Comparison of ENCODE assay signal across 1 cellular context in the genomic region with DNA sequence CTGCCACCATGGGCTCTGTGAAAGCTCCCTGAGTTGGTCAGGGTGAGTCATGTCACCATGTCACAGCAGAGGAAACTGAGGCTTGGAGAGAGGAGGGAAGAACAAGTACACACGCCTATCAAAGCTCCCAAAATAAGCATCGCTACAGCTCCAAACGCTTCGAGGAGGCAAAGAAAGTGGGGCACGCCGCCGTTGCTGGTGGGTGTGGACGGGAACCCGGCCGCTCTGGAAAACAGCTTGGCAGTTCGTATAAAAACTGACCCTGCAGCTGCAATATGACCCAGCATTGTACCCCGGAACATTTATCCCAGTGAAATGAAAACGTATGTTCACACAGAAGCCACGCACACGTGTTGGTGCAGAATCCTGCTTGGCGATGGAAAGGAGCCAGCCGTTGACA.
TF ChIP-seq lines count a peak whose summit lies in the region.

No MANE protein-coding gene starts in this region.

TF ChIP-seq in H1, 55 proteins besides CTCF, POLR2A, EP300 and RAD21:
- TF ChIP-seq, protein P1, sequence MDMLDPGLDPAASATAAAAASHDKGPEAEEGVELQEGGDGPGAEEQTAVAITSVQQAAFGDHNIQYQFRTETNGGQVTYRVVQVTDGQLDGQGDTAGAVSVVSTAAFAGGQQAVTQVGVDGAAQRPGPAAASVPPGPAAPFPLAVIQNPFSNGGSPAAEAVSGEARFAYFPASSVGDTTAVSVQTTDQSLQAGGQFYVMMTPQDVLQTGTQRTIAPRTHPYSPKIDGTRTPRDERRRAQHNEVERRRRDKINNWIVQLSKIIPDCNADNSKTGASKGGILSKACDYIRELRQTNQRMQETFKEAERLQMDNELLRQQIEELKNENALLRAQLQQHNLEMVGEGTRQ (IDR thresholded peaks at IDR 0.05; ENCODE audit: low read length): no peak
- TF ChIP-seq TAF7 (optimal IDR thresholded peaks at IDR 0.05; ENCODE audit: borderline replicate concordance, low read depth, low read length) (no peak), SUZ12 (IDR thresholded peaks at IDR 0.05; ENCODE audit: low read length) (no peak), TEAD4 (IDR thresholded peaks at IDR 0.05; ENCODE audit: low read depth, low read length) (no peak), GTF2F1 (IDR thresholded peaks at IDR 0.05; ENCODE audit: borderline replicate concordance, low read depth, low read length) (no peak), CREB1 (IDR thresholded peaks at IDR 0.05) (no peak), CEBPB (IDR thresholded peaks at IDR 0.05; ENCODE audit: low read depth, low read length) (no peak), RXRA (IDR thresholded peaks at IDR 0.05; ENCODE audit: insufficient read depth, low read depth, low read length) (no peak)
